23 cellular contexts compared by ENCODE assay signal in genomic region chr13:28628250-28628649, GRCh38.
"Had no signal": no experiment of that assay in that cellular context is flagged by ENCODE, and none has a peak within 500 bp of the region (broad histone marks: within the 10 kb centered on the region; RNA-seq: fewer than 3 reads in every experiment).

No MANE protein-coding gene starts in this region.

- H3K36me3 Mint-ChIP-seq: activated naive CD8-positive, alpha-beta T cell; mesothelial cell of epicardium; naive B cell; type B pancreatic cell had no signal

- H3K9me3 Mint-ChIP-seq: mesothelial cell of epicardium; nephron progenitor cell; stimulated activated naive CD8-positive, alpha-beta T cell treated with anti-CD3 and anti-CD28 coated beads, Interleukin-15, Interleukin-2, amounts not matched to agents 100 ng/mL and 50 ng/mL, for 24 hours; T-helper 2 cell treated with Interferon-gamma antibody and Interleukin-4, amounts not matched to agents 5 μg/mL and 100 μg/mL, for 36 hours; type B pancreatic cell had no signal

- H3K27me3 Mint-ChIP-seq: activated naive CD8-positive, alpha-beta T cell; naive B cell; stimulated activated naive CD8-positive, alpha-beta T cell treated with anti-CD3 and anti-CD28 coated beads, Interleukin-15, Interleukin-2, amounts not matched to agents 100 ng/mL and 50 ng/mL, for 24 hours had no signal

- ATAC-seq: activated CD4-positive, alpha-beta T cell treated with anti-CD3 and anti-CD28 coated beads for 36 hours; sciatic nerve had no signal

- H3K27ac Mint-ChIP-seq: activated CD4-positive, alpha-beta T cell treated with anti-CD3 and anti-CD28 coated beads for 36 hours; activated naive CD8-positive, alpha-beta T cell; mesothelial cell of epicardium; nephron progenitor cell; progenitor cell of endocrine pancreas; stimulated activated naive CD8-positive, alpha-beta T cell treated with anti-CD3 and anti-CD28 coated beads, Interleukin-15, Interleukin-2, amounts not matched to agents 100 ng/mL and 50 ng/mL, for 24 hours; T-helper 2 cell treated with Interferon-gamma antibody and Interleukin-4, amounts not matched to agents 5 μg/mL and 100 μg/mL, for 36 hours; type B pancreatic cell had no signal

- DNase-seq: activated CD4-positive, alpha-beta T cell treated with anti-CD3 and anti-CD28 coated beads for 36 hours; activated CD4-positive, alpha-beta T cell treated with anti-CD3 and anti-CD28 coated beads, Interleukin-2, amount 50 U/mL, for 4 hours; activated CD4-positive, CD25-positive, alpha-beta regulatory T cell; activated CD8-positive, alpha-beta memory T cell treated with anti-CD3 and anti-CD28 coated beads for 24 hours; activated effector memory CD4-positive, alpha-beta T cell treated with Interleukin-2 at 50 U/mL for 16 hours; activated naive CD4-positive, alpha-beta T cell treated with Interleukin-2 at 50 U/mL for 16 hours; anterior cingulate cortex; colonic mucosa; dorsolateral prefrontal cortex; effector memory CD4-positive, alpha-beta T cell; naive B cell; nephron progenitor cell; ovary; stimulated activated CD4-positive, alpha-beta T cell treated with anti-CD3 and anti-CD28 coated beads, Interleukin-12 subunit alpha, Interleukin-12 subunit beta, amount 100 ng/mL, for 4 hours; stimulated activated CD4-positive, alpha-beta T cell treated with anti-CD3 and anti-CD28 coated beads, Interleukin-4, amount 100 ng/mL, for 1 hour; substantia nigra had no signal

- H3K4me3 Mint-ChIP-seq: activated CD4-positive, alpha-beta T cell treated with anti-CD3 and anti-CD28 coated beads for 36 hours; activated naive CD8-positive, alpha-beta T cell; mesothelial cell of epicardium; naive B cell; nephron progenitor cell; stimulated activated naive CD8-positive, alpha-beta T cell treated with anti-CD3 and anti-CD28 coated beads, Interleukin-15, Interleukin-2, amounts not matched to agents 100 ng/mL and 50 ng/mL, for 24 hours; T-helper 2 cell treated with Interferon-gamma antibody and Interleukin-4, amounts not matched to agents 5 μg/mL and 100 μg/mL, for 36 hours; type B pancreatic cell had no signal
